ENCODE assay signal across 9 cellular contexts in genomic region chr13:100646030-100646673, GRCh38. TPM values are rescaled to one million over a fixed set of nuclear protein-coding genes. Genes with fewer than 3 reads are reported as not detected.
A peak's percentile ranks its signal among the peaks of the same experiment; 100 is the strongest.
DNase-seq lines count a peak whose midpoint lies in the region; ATAC-seq and TF ChIP-seq lines count a peak whose summit lies in the region.
"Had no signal": no experiment of that assay in that cellular context is flagged by ENCODE, and none has a peak within 500 bp of the region (broad histone marks: within the 10 kb centered on the region; RNA-seq: fewer than 3 reads in every experiment).

No MANE protein-coding gene starts in this region.

- peak; percentile 62 for DNase-seq in NCI-H146 (lab: John Stamatoyannopoulos, UW)
- DNase-seq in NCI-H146 treated with DMSO at 0.1 percent for 48 hours (lab: John Stamatoyannopoulos, UW; ENCODE audit: unreplicated experiment), result no peak
- DNase-seq in OCI-LY7 (ENCODE audit: low spot score), result no peak
- DNase-seq in globus pallidus (ENCODE audit: low spot score), result peak; percentile 80
- peak; percentile 5 for DNase-seq in stromal cell of bone marrow (ENCODE audit: low read depth)
- no peak for DNase-seq in H4 (ENCODE audit: low spot score)
- DNase-seq in mucosa of gallbladder (ENCODE audit: low spot score), result no peak
- DNase-seq: CD4-positive, CD25-positive, alpha-beta regulatory T cell had no signal

- H3K79me2 ChIP-seq in OCI-LY7 (ENCODE audit: insufficient read depth, low read depth, low read length), result no peaks in the 10 kb centered on the region

- POLR2A ChIA-PET in OCI-LY7 (lab: Charles Lee), result no interaction called here

- H3K9me3 ChIP-seq in OCI-LY7 (ENCODE audit: low read length), result no peaks in the 10 kb centered on the region

- no peaks in the 10 kb centered on the region for H4K20me1 ChIP-seq in OCI-LY7 (ENCODE audit: insufficient read depth, low read length)

- ATAC-seq in HG03571 (IDR thresholded peaks at IDR 0.05; ENCODE audit: unreplicated experiment), result no peak

- H3K36me3 ChIP-seq in OCI-LY7 (ENCODE audit: insufficient read depth, low read length), result no peaks in the 10 kb centered on the region

- TF ChIP-seq CTCF in OCI-LY7 (conservative IDR thresholded peaks at IDR 0.05; ENCODE audit: low read length), result peak; percentile 34

- BruUV-seq in OCI-LY7 (replicated peaks; lab: Mats Ljungman, UMichigan), result no TSS peak

- H3K9me2 ChIP-seq in OCI-LY7 (ENCODE audit: insufficient read depth, low read length), result no peaks in the 10 kb centered on the region

- no peak overlapping the region for H3K4me3 ChIP-seq in OCI-LY7 (ENCODE audit: low read depth, low read length, poor library complexity, severe bottlenecking)

- intact Hi-C loops in OCI-LY7 (cut with micrococcal nuclease; ENCODE audit: unreplicated experiment), result no loop called here

- no peak overlapping the region for H3K4me2 ChIP-seq in OCI-LY7 (ENCODE audit: low read length)

- H3K4me1 ChIP-seq in OCI-LY7 (ENCODE audit: insufficient read depth, low read length, poor library complexity, severe bottlenecking), result no peaks in the 10 kb centered on the region

- CTCF ChIA-PET in OCI-LY7 (lab: Charles Lee; ENCODE audit: unreplicated experiment), result no interaction called here

- H3K27ac ChIP-seq in OCI-LY7 (ENCODE audit: low read depth, low read length, poor library complexity, severe bottlenecking), result no peak overlapping the region

- no peak overlapping the region for H2AFZ ChIP-seq in OCI-LY7 (ENCODE audit: low read length)

RNA-seq across cellular contexts. Expression of gene TMTC4, which starts 28.4 kb away (rescaled TPM):
- total RNA-seq in OCI-LY7 (2014; rRNA removed; shearing (Covaris generic)), result 19.8 and 24.9 TPM in 2 replicates
- total RNA-seq in OCI-LY7 (2022), result 15.7 and 19.4 TPM in 2 replicates
- total RNA-seq in H4 (2014; rRNA removed; shearing (Covaris generic)), result 4.3 and 5.2 TPM in 2 replicates
- 24.3 TPM for total RNA-seq in mucosa of gallbladder

RNA-seq across cellular contexts. Expression of gene GGACT, which starts 57.6 kb away (rescaled TPM):
- 0.23 and 0.69 TPM in 2 replicates for total RNA-seq in OCI-LY7 (2014; rRNA removed; shearing (Covaris generic))
- 0.53 and 0.89 TPM in 2 replicates for total RNA-seq in OCI-LY7 (2022)
- total RNA-seq in H4 (2014; rRNA removed; shearing (Covaris generic)), result 0.92 and 4.7 TPM in 2 replicates
- 6.4 TPM for total RNA-seq in mucosa of gallbladder

Comparison
In these comparisons a context has a peak if more than half of its experiments do, and no peak if none do; other contexts are left out.
1. DNase-seq: peak in NCI-H146 (single experiment), globus pallidus (single experiment) and stromal cell of bone marrow (single experiment); none in NCI-H146 treated with DMSO at 0.1 percent for 48 hours (single experiment), OCI-LY7 (single experiment), H4 (single experiment) and mucosa of gallbladder (single experiment).